In the genomic region with DNA sequence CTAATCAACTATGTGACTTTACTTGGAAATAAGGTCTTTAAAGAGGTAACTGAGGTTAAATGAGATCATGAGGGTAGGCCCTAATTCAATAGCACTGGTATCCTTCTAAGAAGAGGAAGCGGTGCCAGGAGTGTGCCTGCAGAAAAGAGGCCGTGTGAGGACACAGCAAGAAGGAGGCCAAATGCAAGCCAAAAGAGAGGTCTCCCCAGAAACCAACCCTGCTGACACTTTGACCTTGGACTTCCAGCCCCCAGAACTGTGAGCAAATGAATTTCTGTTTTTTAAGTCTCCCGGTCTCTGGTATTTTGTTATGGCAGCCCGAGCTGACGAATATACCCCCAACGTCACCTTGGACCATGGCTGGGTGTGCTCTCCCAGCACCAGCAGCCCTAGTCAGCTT, we compare ENCODE assay signal across 1 cellular context.
TF ChIP-seq lines count a peak whose summit lies in the region.

No MANE protein-coding gene starts in this region.

TF ChIP-seq in IMR-90, 13 proteins besides CTCF, POLR2A, EP300 and RAD21 (continued from another document):
- TF ChIP-seq, protein P1, sequence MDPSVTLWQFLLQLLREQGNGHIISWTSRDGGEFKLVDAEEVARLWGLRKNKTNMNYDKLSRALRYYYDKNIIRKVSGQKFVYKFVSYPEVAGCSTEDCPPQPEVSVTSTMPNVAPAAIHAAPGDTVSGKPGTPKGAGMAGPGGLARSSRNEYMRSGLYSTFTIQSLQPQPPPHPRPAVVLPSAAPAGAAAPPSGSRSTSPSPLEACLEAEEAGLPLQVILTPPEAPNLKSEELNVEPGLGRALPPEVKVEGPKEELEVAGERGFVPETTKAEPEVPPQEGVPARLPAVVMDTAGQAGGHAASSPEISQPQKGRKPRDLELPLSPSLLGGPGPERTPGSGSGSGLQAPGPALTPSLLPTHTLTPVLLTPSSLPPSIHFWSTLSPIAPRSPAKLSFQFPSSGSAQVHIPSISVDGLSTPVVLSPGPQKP (IDR thresholded peaks at IDR 0.05; ENCODE audit: borderline replicate concordance, low read depth, low read length) = no peak
- TF ChIP-seq MAZ (IDR thresholded peaks at IDR 0.05; ENCODE audit: borderline replicate concordance, low read depth, low read length) = no peak
- no peak for TF ChIP-seq MXI1 (IDR thresholded peaks at IDR 0.05; ENCODE audit: borderline replicate concordance, low read depth, low read length)
- TF ChIP-seq FOS (IDR thresholded peaks at IDR 0.05; ENCODE audit: low read depth, low read length) = no peak
- TF ChIP-seq RCOR1 (IDR thresholded peaks at IDR 0.05; ENCODE audit: insufficient replicate concordance, low read length) = no peak
- no peak for TF ChIP-seq RFX5 (IDR thresholded peaks at IDR 0.05; ENCODE audit: low read depth, low read length)
- TF ChIP-seq, protein P2, sequence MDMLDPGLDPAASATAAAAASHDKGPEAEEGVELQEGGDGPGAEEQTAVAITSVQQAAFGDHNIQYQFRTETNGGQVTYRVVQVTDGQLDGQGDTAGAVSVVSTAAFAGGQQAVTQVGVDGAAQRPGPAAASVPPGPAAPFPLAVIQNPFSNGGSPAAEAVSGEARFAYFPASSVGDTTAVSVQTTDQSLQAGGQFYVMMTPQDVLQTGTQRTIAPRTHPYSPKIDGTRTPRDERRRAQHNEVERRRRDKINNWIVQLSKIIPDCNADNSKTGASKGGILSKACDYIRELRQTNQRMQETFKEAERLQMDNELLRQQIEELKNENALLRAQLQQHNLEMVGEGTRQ (IDR thresholded peaks at IDR 0.05; ENCODE audit: low read depth, low read length) = no peak
- TF ChIP-seq BHLHE40 (IDR thresholded peaks at IDR 0.05; ENCODE audit: low read depth, low read length) = no peak
